Comparison of ENCODE assay signal across 1 cellular context in genomic region chr17:7204828-7205461, GRCh38.
TF ChIP-seq lines count a peak whose summit lies in the region.

No MANE protein-coding gene starts in this region.

TF ChIP-seq in HCT116, 20 proteins besides CTCF, POLR2A, EP300 and RAD21 (continued from another document):
- TF ChIP-seq ATF3 (IDR thresholded peaks at IDR 0.05) (no peak), CEBPB (IDR thresholded peaks at IDR 0.05; ENCODE audit: low read depth) (no peak), SP1 (IDR thresholded peaks at IDR 0.05; ENCODE audit: low read depth) (no peak), ZFX (IDR thresholded peaks at IDR 0.05) (no peak), FOSL1 (IDR thresholded peaks at IDR 0.05; ENCODE audit: low read depth) (no peak), JUND (IDR thresholded peaks at IDR 0.05) (no peak)
- TF ChIP-seq, protein P1, sequence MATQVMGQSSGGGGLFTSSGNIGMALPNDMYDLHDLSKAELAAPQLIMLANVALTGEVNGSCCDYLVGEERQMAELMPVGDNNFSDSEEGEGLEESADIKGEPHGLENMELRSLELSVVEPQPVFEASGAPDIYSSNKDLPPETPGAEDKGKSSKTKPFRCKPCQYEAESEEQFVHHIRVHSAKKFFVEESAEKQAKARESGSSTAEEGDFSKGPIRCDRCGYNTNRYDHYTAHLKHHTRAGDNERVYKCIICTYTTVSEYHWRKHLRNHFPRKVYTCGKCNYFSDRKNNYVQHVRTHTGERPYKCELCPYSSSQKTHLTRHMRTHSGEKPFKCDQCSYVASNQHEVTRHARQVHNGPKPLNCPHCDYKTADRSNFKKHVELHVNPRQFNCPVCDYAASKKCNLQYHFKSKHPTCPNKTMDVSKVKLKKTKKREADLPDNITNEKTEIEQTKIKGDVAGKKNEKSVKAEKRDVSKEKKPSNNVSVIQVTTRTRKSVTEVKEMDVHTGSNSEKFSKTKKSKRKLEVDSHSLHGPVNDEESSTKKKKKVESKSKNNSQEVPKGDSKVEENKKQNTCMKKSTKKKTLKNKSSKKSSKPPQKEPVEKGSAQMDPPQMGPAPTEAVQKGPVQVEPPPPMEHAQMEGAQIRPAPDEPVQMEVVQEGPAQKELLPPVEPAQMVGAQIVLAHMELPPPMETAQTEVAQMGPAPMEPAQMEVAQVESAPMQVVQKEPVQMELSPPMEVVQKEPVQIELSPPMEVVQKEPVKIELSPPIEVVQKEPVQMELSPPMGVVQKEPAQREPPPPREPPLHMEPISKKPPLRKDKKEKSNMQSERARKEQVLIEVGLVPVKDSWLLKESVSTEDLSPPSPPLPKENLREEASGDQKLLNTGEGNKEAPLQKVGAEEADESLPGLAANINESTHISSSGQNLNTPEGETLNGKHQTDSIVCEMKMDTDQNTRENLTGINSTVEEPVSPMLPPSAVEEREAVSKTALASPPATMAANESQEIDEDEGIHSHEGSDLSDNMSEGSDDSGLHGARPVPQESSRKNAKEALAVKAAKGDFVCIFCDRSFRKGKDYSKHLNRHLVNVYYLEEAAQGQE (IDR thresholded peaks at IDR 0.05; ENCODE audit: low read depth) = no peak
